Comparison of ENCODE assay signal across 19 cellular contexts in the genomic region with DNA sequence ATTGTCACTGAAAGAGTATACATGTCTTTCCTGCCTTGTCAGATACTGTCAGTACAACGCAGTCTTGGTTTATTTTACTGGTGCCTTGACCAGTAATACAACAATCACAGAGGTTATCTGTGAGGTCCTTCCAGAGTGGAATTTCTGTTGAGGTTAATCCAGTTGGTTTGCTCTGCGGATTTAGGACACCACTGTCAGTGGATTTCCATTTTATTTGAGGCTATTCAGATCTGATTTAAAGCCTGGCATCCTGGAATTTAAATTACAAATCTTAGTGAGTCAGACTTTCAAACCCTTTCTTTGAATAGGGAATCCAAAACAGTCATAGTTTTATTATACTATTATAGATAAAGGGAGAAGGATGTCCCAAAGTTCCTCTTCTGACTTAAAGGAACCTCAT.
"Had no signal": no experiment of that assay in that cellular context is flagged by ENCODE, and none has a peak within 500 bp of the region (broad histone marks: within the 10 kb centered on the region; RNA-seq: fewer than 3 reads in every experiment).

No MANE protein-coding gene starts in this region.

- H3K9me3 ChIP-seq: ovary, thoracic aorta had no signal

- H3K27ac ChIP-seq: epithelial cell of prostate, lower lobe of right lung, ovary, stomach, thoracic aorta, upper lobe of right lung, WERI-Rb-1 had no signal

- H3K4me1 ChIP-seq: lower lobe of right lung, stomach, upper lobe of right lung had no signal

- H3K4me3 ChIP-seq: lower lobe of right lung, ovary, stomach, thoracic aorta, upper lobe of right lung had no signal

- H3K9me3 Mint-ChIP-seq: activated CD8-positive, alpha-beta T cell treated with anti-CD3 and anti-CD28 coated beads for 36 hours; central memory CD8-positive, alpha-beta T cell had no signal

- H3K4me3 Mint-ChIP-seq: activated CD4-positive, alpha-beta T cell treated with anti-CD3 and anti-CD28 coated beads for 36 hours; activated CD8-positive, alpha-beta T cell treated with anti-CD3 and anti-CD28 coated beads for 36 hours; activated T-cell treated with anti-CD3 and anti-CD28 coated beads, Interleukin-2, amount 50 U/mL, for 4 hours; central memory CD8-positive, alpha-beta T cell; mesothelial cell of epicardium had no signal

- H3K27ac Mint-ChIP-seq: activated CD4-positive, alpha-beta T cell treated with anti-CD3 and anti-CD28 coated beads for 36 hours; activated CD8-positive, alpha-beta T cell treated with anti-CD3 and anti-CD28 coated beads for 36 hours; mesothelial cell of epicardium had no signal

- H3K36me3 ChIP-seq: lower lobe of right lung, ovary, stomach, thoracic aorta, upper lobe of right lung had no signal

- H3K4me1 Mint-ChIP-seq: activated CD4-positive, alpha-beta T cell treated with anti-CD3 and anti-CD28 coated beads for 36 hours; central memory CD8-positive, alpha-beta T cell; mesothelial cell of epicardium had no signal

- DNase-seq: activated CD4-positive, alpha-beta T cell treated with anti-CD3 and anti-CD28 coated beads for 36 hours; activated CD8-positive, alpha-beta T cell treated with anti-CD3 and anti-CD28 coated beads for 36 hours; activated effector memory CD4-positive, alpha-beta T cell treated with Interleukin-2 at 50 U/mL for 16 hours; activated naive CD4-positive, alpha-beta T cell treated with anti-CD3 and anti-CD28 coated beads, Interleukin-2, amount 50 U/mL, for 16 hours; activated T-cell treated with anti-CD3 and anti-CD28 coated beads, Interleukin-2, amount 50 U/mL, for 4 hours; cortex of kidney; effector CD8-positive, alpha-beta T cell; left colon; lower lobe of right lung; ovary; stimulated activated CD4-positive, alpha-beta T cell treated with anti-CD3 and anti-CD28 coated beads, Interleukin-1b, Interleukin-23, amount 100 ng/mL, for 48 hours; stomach; upper lobe of right lung; WERI-Rb-1 had no signal

- H3K27me3 Mint-ChIP-seq: activated CD4-positive, alpha-beta T cell treated with anti-CD3 and anti-CD28 coated beads for 36 hours; activated CD8-positive, alpha-beta T cell treated with anti-CD3 and anti-CD28 coated beads for 36 hours; central memory CD8-positive, alpha-beta T cell had no signal

- H3K27me3 ChIP-seq: ovary, stomach, upper lobe of right lung had no signal

- ATAC-seq: activated CD4-positive, alpha-beta T cell treated with anti-CD3 and anti-CD28 coated beads for 36 hours; activated CD8-positive, alpha-beta T cell treated with anti-CD3 and anti-CD28 coated beads for 36 hours; activated T-cell treated with anti-CD3 and anti-CD28 coated beads, Interleukin-2, amount 50 U/mL, for 4 hours; left colon; lower lobe of right lung; sciatic nerve; upper lobe of right lung had no signal
